Comparison of ENCODE assay signal across 8 cellular contexts in genomic region chr5:66864240-66864884, GRCh38.
DNase-seq lines count a peak whose midpoint lies in the region; TF ChIP-seq lines count a peak whose summit lies in the region.

No MANE protein-coding gene starts in this region.

- peaks cover 11% of the 10 kb centered on the region for H3K27me3 ChIP-seq in osteoblast (ENCODE audit: insufficient read depth, low read length)
- peaks cover 6% of the 10 kb centered on the region for H3K27me3 ChIP-seq in HAP-1 (ENCODE audit: low read depth)

- H3K36me3 ChIP-seq in osteoblast (ENCODE audit: insufficient read depth, low read length) (no peaks in the 10 kb centered on the region), HAP-1 (replicated peaks) (no peaks in the 10 kb centered on the region)

- in situ Hi-C loops in HAP-1 (cut with MboI; ENCODE audit: low sequenced_read_pairs), result no loop called here

- peak overlapping the region; percentile 3 for H3K27ac Mint-ChIP-seq in activated CD4-positive, alpha-beta T cell treated with anti-CD3 and anti-CD28 coated beads, Interleukin-2, amount 10 ng/mL, durations not matched to agents 24 days and 14 days

- no peaks in the 10 kb centered on the region for H3K79me2 ChIP-seq in osteoblast (ENCODE audit: insufficient read depth, low read length)

- H3K4me2 ChIP-seq in osteoblast (ENCODE audit: insufficient read depth, low read length), result no peak overlapping the region

- peak; percentile 49 for TF ChIP-seq CTCF in osteoblast (IDR thresholded peaks at IDR 0.05; ENCODE audit: extremely low read depth, low read depth, low read length)

- H3K36me3 Mint-ChIP-seq in activated CD4-positive, alpha-beta T cell treated with anti-CD3 and anti-CD28 coated beads, Interleukin-2, amount 10 ng/mL, durations not matched to agents 24 days and 14 days (ENCODE audit: low read depth), result peaks cover 3% of the 10 kb centered on the region

- intact Hi-C loops in activated CD4-positive, alpha-beta T cell treated with anti-CD3 and anti-CD28 coated beads, Interleukin-2, amount 10 ng/mL, durations not matched to agents 24 days and 14 days (cut with micrococcal nuclease), result loop anchor here (1.0 kb wide), 2 partner anchors 50 to 557 kb away; no protein-coding TSS in a partner anchor

- H3K9me3 ChIP-seq in osteoblast (ENCODE audit: low read depth, low read length), result no peaks in the 10 kb centered on the region
- no peaks in the 10 kb centered on the region for H3K9me3 ChIP-seq in HAP-1

- DNase-seq in activated CD4-positive, alpha-beta T cell treated with anti-CD3 and anti-CD28 coated beads, Interleukin-2, amount 10 ng/mL, durations not matched to agents 24 days and 14 days, result peak; percentile 79
- DNase-seq in activated CD4-positive, alpha-beta T cell treated with anti-CD3 and anti-CD28 coated beads, Interleukin-2, amount 50 U/mL, for 1 hour, result no peak
- DNase-seq in NCI-H2227 treated with DMSO at 0.1 percent for 48 hours (lab: John Stamatoyannopoulos, UW) (peak; percentile 24), dermis microvascular lymphatic vessel endothelial cell (ENCODE audit: low read depth in 2 of 2) (peak; percentile 42 to 82), osteoblast (ENCODE audit: insufficient read length, low spot score, missing footprints) (no peak), cerebellar nuclear complex (lab: John Stamatoyannopoulos, UW) (no peak), DMS79 (lab: John Stamatoyannopoulos, UW) (no peak), HAP-1 (ENCODE audit: low spot score in 2 of 2) (no peak)

- peaks cover 6% of the 10 kb centered on the region for H3K27me3 Mint-ChIP-seq in activated CD4-positive, alpha-beta T cell treated with anti-CD3 and anti-CD28 coated beads, Interleukin-2, amount 10 ng/mL, durations not matched to agents 24 days and 14 days

- peaks cover 30% of the 10 kb centered on the region for H3K4me1 Mint-ChIP-seq in activated CD4-positive, alpha-beta T cell treated with anti-CD3 and anti-CD28 coated beads, Interleukin-2, amount 10 ng/mL, durations not matched to agents 24 days and 14 days

- H3K9me3 Mint-ChIP-seq in activated CD4-positive, alpha-beta T cell treated with anti-CD3 and anti-CD28 coated beads, Interleukin-2, amount 10 ng/mL, durations not matched to agents 24 days and 14 days, result no peaks in the 10 kb centered on the region

- no peak overlapping the region for H2AFZ ChIP-seq in osteoblast (ENCODE audit: low read length)

- H3K4me1 ChIP-seq in osteoblast (ENCODE audit: insufficient read depth, low read length) (no peaks in the 10 kb centered on the region), HAP-1 (0 out of 2 replicates have a peak, but pooled peaks cover 2% of the 10 kb centered on the region)

- H4K20me1 ChIP-seq in osteoblast (ENCODE audit: insufficient read depth, low read length), result no peaks in the 10 kb centered on the region

- no peak overlapping the region for H3K4me3 Mint-ChIP-seq in activated CD4-positive, alpha-beta T cell treated with anti-CD3 and anti-CD28 coated beads, Interleukin-2, amount 10 ng/mL, durations not matched to agents 24 days and 14 days

- H3K4me3 ChIP-seq in osteoblast (ENCODE audit: insufficient read depth, low read length), result no peak overlapping the region
- H3K4me3 ChIP-seq in HAP-1, result no peak overlapping the region

- no peak overlapping the region for H3K27ac ChIP-seq in osteoblast (ENCODE audit: low read depth, low read length)

Comparison
In these comparisons a context has a peak if more than half of its experiments do, and no peak if none do; other contexts are left out.
1. DNase-seq: peak in activated CD4-positive, alpha-beta T cell treated with anti-CD3 and anti-CD28 coated beads, Interleukin-2, amount 10 ng/mL, durations not matched to agents 24 days and 14 days (single experiment), NCI-H2227 treated with DMSO at 0.1 percent for 48 hours (single experiment) and dermis microvascular lymphatic vessel endothelial cell (2 of 2); none in activated CD4-positive, alpha-beta T cell treated with anti-CD3 and anti-CD28 coated beads, Interleukin-2, amount 50 U/mL, for 1 hour (single experiment), osteoblast (single experiment), cerebellar nuclear complex (0 of 2), DMS79 (single experiment) and HAP-1 (0 of 2).